In the genomic region with DNA sequence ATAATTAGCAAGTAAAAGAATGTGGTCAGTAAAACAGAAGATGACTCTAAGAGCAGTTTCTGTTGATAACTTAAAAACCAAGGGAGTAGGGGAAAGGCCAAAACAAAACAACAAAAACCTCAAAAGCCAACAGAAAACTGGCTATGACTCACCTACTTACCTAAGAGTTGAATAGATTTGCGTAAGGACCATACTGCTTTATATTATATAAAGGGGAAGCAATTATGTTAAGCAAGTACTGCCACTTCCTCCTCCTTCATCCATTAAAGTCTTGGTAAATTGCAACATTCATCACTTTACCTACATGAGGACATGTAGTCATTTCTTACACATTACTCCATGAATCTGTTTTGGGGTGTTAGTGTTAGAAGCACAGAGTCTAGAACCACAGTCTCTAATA, we compare ENCODE assay signal across 21 cellular contexts.
"Had no signal": no experiment of that assay in that cellular context is flagged by ENCODE, and none has a peak within 500 bp of the region (broad histone marks: within the 10 kb centered on the region; RNA-seq: fewer than 3 reads in every experiment).

No MANE protein-coding gene starts in this region.

- ATAC-seq: activated CD8-positive, alpha-beta T cell treated with anti-CD3 and anti-CD28 coated beads, Interleukin-2, amount 10 ng/mL, durations not matched to agents 7 days and 5 days; foreskin keratinocyte; natural killer cell had no signal

- H3K27me3 Mint-ChIP-seq: activated CD4-positive, alpha-beta T cell treated with anti-CD3 and anti-CD28 coated beads, Interleukin-2, amount 10 ng/mL, durations not matched to agents 24 days and 14 days; activated naive CD8-positive, alpha-beta T cell; brain had no signal

- H3K36me3 Mint-ChIP-seq: activated naive CD8-positive, alpha-beta T cell; brain; natural killer cell had no signal

- H3K4me3 ChIP-seq: left ventricle myocardium inferior, stomach, testis, upper lobe of left lung had no signal

- H3K27ac Mint-ChIP-seq: activated CD4-positive, alpha-beta T cell treated with anti-CD3 and anti-CD28 coated beads, Interleukin-2, amount 10 ng/mL, durations not matched to agents 24 days and 14 days; activated CD8-positive, alpha-beta T cell treated with anti-CD3 and anti-CD28 coated beads, Interleukin-2, amount 10 ng/mL, durations not matched to agents 7 days and 5 days; activated naive CD8-positive, alpha-beta T cell; brain; natural killer cell had no signal

- H3K4me1 Mint-ChIP-seq: activated CD4-positive, alpha-beta T cell treated with anti-CD3 and anti-CD28 coated beads, Interleukin-2, amount 10 ng/mL, durations not matched to agents 24 days and 14 days; brain; natural killer cell had no signal

- DNase-seq: activated CD4-positive, alpha-beta T cell treated with anti-CD3 and anti-CD28 coated beads, Interleukin-2, amount 10 ng/mL, durations not matched to agents 24 days and 14 days; activated CD4-positive, CD25-positive, alpha-beta regulatory T cell; activated CD8-positive, alpha-beta memory T cell treated with anti-CD3 and anti-CD28 coated beads, Interleukin-2, amount 50 U/mL, for 4 hours; activated CD8-positive, alpha-beta T cell treated with anti-CD3 and anti-CD28 coated beads, Interleukin-2, amount 10 ng/mL, durations not matched to agents 7 days and 5 days; activated gamma-delta T cell; activated T-cell treated with anti-CD3 and anti-CD28 coated beads, Interleukin-2, amount 50 U/mL, for 48 hours; amygdala; cortex of kidney; effector CD8-positive, alpha-beta T cell; foreskin keratinocyte; glutamatergic neuron; hypothalamus; left ventricle myocardium inferior; mesenchymal stem cell; natural killer cell; stimulated activated CD4-positive, alpha-beta T cell treated with anti-CD3 and anti-CD28 coated beads, Interleukin-1b, Interleukin-23, amount 100 ng/mL, for 48 hours; stomach; testis; upper lobe of left lung had no signal

- H3K4me3 Mint-ChIP-seq: activated CD4-positive, alpha-beta T cell treated with anti-CD3 and anti-CD28 coated beads, Interleukin-2, amount 10 ng/mL, durations not matched to agents 24 days and 14 days; activated CD8-positive, alpha-beta T cell treated with anti-CD3 and anti-CD28 coated beads, Interleukin-2, amount 10 ng/mL, durations not matched to agents 7 days and 5 days; activated naive CD8-positive, alpha-beta T cell; brain; natural killer cell had no signal
